8 cellular contexts compared by ENCODE assay signal in genomic region chr2:238169021-238169707, GRCh38. TPM values are rescaled to one million over a fixed set of nuclear protein-coding genes. Genes with fewer than 3 reads are reported as not detected.
A peak's percentile ranks its signal among the peaks of the same experiment; 100 is the strongest.
DNase-seq lines count a peak whose midpoint lies in the region; ATAC-seq and TF ChIP-seq lines count a peak whose summit lies in the region.

No MANE protein-coding gene starts in this region.

- no peak overlapping the region for H2BK12ac ChIP-seq in neuronal stem cell (ENCODE audit: low read length)

- no peak overlapping the region for H3K18ac ChIP-seq in neuronal stem cell (ENCODE audit: low read length)

- H3K79me1 ChIP-seq in neuronal stem cell (ENCODE audit: low read depth, low read length), result no peaks in the 10 kb centered on the region

- H3K27me3 Mint-ChIP-seq in Caco-2 (ENCODE audit: insufficient read depth, unreplicated experiment), result no peaks in the 10 kb centered on the region
- H3K27me3 Mint-ChIP-seq in activated CD4-positive, alpha-beta T cell treated with anti-CD3 and anti-CD28 coated beads for 36 hours, result peaks cover 10% of the 10 kb centered on the region

- H2BK15ac ChIP-seq in neuronal stem cell (ENCODE audit: low read length), result no peak overlapping the region

- H3K4me1 ChIP-seq in rectal smooth muscle tissue (ENCODE audit: control insufficient read depth, insufficient read depth, low read length), result peaks cover 16% of the 10 kb centered on the region
- H3K4me1 ChIP-seq in Caco-2, result no peaks in the 10 kb centered on the region
- no peaks in the 10 kb centered on the region for H3K4me1 ChIP-seq in neuronal stem cell (ENCODE audit: control insufficient read depth in 2 of 2, insufficient read depth in 1 of 2, low read depth in 1 of 2, low read length in 2 of 2)

- peak overlapping the region; percentile 11; the same call in 1 of the 2 replicates for H3K4me3 ChIP-seq in SK-N-MC
- peak overlapping the region; percentile 39 for H3K4me3 ChIP-seq in fibroblast of mammary gland (ENCODE audit: control insufficient read depth, low read depth, low read length)
- H3K4me3 ChIP-seq in rectal smooth muscle tissue (ENCODE audit: low read length), result no peak overlapping the region
- no peak overlapping the region for H3K4me3 ChIP-seq in Caco-2 (ENCODE audit: low read depth, low read length)
- no peak overlapping the region for H3K4me3 ChIP-seq in neuronal stem cell (ENCODE audit: low read length in 2 of 2)

- no TSS peak for BruUV-seq in Caco-2 (replicated peaks; lab: Mats Ljungman, UMichigan)

- H3K4me2 ChIP-seq in neuronal stem cell (ENCODE audit: insufficient read depth, low read length, poor library complexity, severe bottlenecking), result no peak overlapping the region

- POLR2A ChIA-PET in Caco-2 (lab: Charles Lee), result no interaction called here
- POLR2A ChIA-PET in activated CD4-positive, alpha-beta T cell treated with anti-CD3 and anti-CD28 coated beads for 36 hours (lab: Charles Lee), result no interaction called here

- peaks cover 2% of the 10 kb centered on the region for H3K27me3 ChIP-seq in rectal smooth muscle tissue (ENCODE audit: control insufficient read depth, insufficient read depth, low read length)
- no peaks in the 10 kb centered on the region for H3K27me3 ChIP-seq in Caco-2 (replicated peaks; ENCODE audit: control insufficient read depth, insufficient read depth, low read length)
- peaks cover 0 to 9% (median 2%) of the 10 kb centered on the region in 3 experiments for H3K27me3 ChIP-seq in neuronal stem cell (ENCODE audit: control insufficient read depth in 3 of 3, insufficient read depth in 3 of 3, low read depth in 1 of 3, low read length in 3 of 3)

- H3K4ac ChIP-seq in neuronal stem cell (ENCODE audit: low read length), result no peak overlapping the region

- CTCF ChIA-PET in Caco-2 (lab: Charles Lee), result no interaction called here
- CTCF ChIA-PET in activated CD4-positive, alpha-beta T cell treated with anti-CD3 and anti-CD28 coated beads for 36 hours (lab: Charles Lee), result no interaction called here

- H3K9me3 ChIP-seq in SK-N-MC (ENCODE audit: low read depth, low read length) (no peaks in the 10 kb centered on the region), Caco-2 (no peaks in the 10 kb centered on the region), neuronal stem cell (replicated peaks in 1 of 2; ENCODE audit: control insufficient read depth in 2 of 2, insufficient read depth in 1 of 2, low read depth in 1 of 2, low read length in 2 of 2) (no peaks in the 10 kb centered on the region)

- H3K27ac ChIP-seq in SK-N-MC, result peak overlapping the region; percentile 98
- H3K27ac ChIP-seq in rectal smooth muscle tissue (ENCODE audit: low read depth, low read length), result peak overlapping the region; percentile 60
- H3K27ac ChIP-seq in neuronal stem cell (replicated peaks; ENCODE audit: low read length), result no peak overlapping the region

- H3K36me3 ChIP-seq in SK-N-MC (ENCODE audit: insufficient read depth, low read length), result peaks cover 54% of the 10 kb centered on the region
- H3K36me3 ChIP-seq in rectal smooth muscle tissue (ENCODE audit: control insufficient read depth, insufficient read depth, low read length), result peaks cover 23% of the 10 kb centered on the region
- H3K36me3 ChIP-seq in Caco-2 (ENCODE audit: control insufficient read depth, insufficient read depth, low read length), result no peaks in the 10 kb centered on the region; the same call in 1 of the 2 replicates
- peaks cover 38 to 70% of the 10 kb centered on the region in 2 donors for H3K36me3 ChIP-seq in neuronal stem cell (replicated peaks in 1 of 2; ENCODE audit: control insufficient read depth in 2 of 2, insufficient read depth in 2 of 2, low read length in 2 of 2)

- H3K36me3 Mint-ChIP-seq in Caco-2 (ENCODE audit: insufficient read depth, unreplicated experiment), result peaks cover 24% of the 10 kb centered on the region
- peaks cover 38% of the 10 kb centered on the region for H3K36me3 Mint-ChIP-seq in activated CD4-positive, alpha-beta T cell treated with anti-CD3 and anti-CD28 coated beads for 36 hours (ENCODE audit: low read depth)

- no peak overlapping the region for H3K23ac ChIP-seq in neuronal stem cell (ENCODE audit: low read depth, low read length, poor library complexity)

- H3K4me3 Mint-ChIP-seq in Caco-2 (ENCODE audit: unreplicated experiment), result no peak overlapping the region
- no peak overlapping the region for H3K4me3 Mint-ChIP-seq in activated CD4-positive, alpha-beta T cell treated with anti-CD3 and anti-CD28 coated beads for 36 hours

- intact Hi-C loops in Caco-2 (cut with micrococcal nuclease; ENCODE audit: unreplicated experiment), result no loop called here
- intact Hi-C loops in activated CD4-positive, alpha-beta T cell treated with anti-CD3 and anti-CD28 coated beads for 36 hours (cut with DNase I, micrococcal nuclease), result loop anchor here in 1 of 2 experiments (10.0 kb wide), 1 partner anchor 96 kb away; no protein-coding TSS in a partner anchor

- H3K4me1 Mint-ChIP-seq in Caco-2 (ENCODE audit: low read depth, unreplicated experiment), result no peaks in the 10 kb centered on the region
- H3K4me1 Mint-ChIP-seq in activated CD4-positive, alpha-beta T cell treated with anti-CD3 and anti-CD28 coated beads for 36 hours, result peaks cover 5% of the 10 kb centered on the region

- no peak overlapping the region for H4K91ac ChIP-seq in neuronal stem cell (ENCODE audit: low read depth, low read length, poor library complexity)

- no peak overlapping the region for H2AFZ ChIP-seq in neuronal stem cell (ENCODE audit: low read length)

- H3K27ac Mint-ChIP-seq in Caco-2 (ENCODE audit: unreplicated experiment), result no peak overlapping the region
- H3K27ac Mint-ChIP-seq in activated CD4-positive, alpha-beta T cell treated with anti-CD3 and anti-CD28 coated beads for 36 hours, result no peak overlapping the region

- DNase-seq in ELR (ENCODE audit: low read depth) (peak; percentile 86), SK-N-MC (ENCODE audit: low read depth, low spot score) (peak; percentile 89), fibroblast of mammary gland (ENCODE audit: low read depth) (peak; percentile 97), Caco-2 (no peak), RPMI8226 (no peak), neuronal stem cell (ENCODE audit: low spot score) (no peak)
- DNase-seq in activated CD4-positive, alpha-beta T cell treated with anti-CD3 and anti-CD28 coated beads for 36 hours, result no peak

- no peak overlapping the region for H3K14ac ChIP-seq in neuronal stem cell (ENCODE audit: low read length)

- no peak overlapping the region for H2BK120ac ChIP-seq in neuronal stem cell (ENCODE audit: low read depth, low read length)

- H3K9me3 Mint-ChIP-seq in Caco-2 (ENCODE audit: unreplicated experiment), result no peaks in the 10 kb centered on the region
- H3K9me3 Mint-ChIP-seq in activated CD4-positive, alpha-beta T cell treated with anti-CD3 and anti-CD28 coated beads for 36 hours (ENCODE audit: low read depth), result no peaks in the 10 kb centered on the region

- no peak overlapping the region for H4K8ac ChIP-seq in neuronal stem cell (ENCODE audit: low read depth, low read length)

- ATAC-seq in activated CD4-positive, alpha-beta T cell treated with anti-CD3 and anti-CD28 coated beads for 36 hours, result no peak

- no peak overlapping the region for H2BK5ac ChIP-seq in neuronal stem cell (ENCODE audit: low read length)

- H3K9ac ChIP-seq in SK-N-MC (ENCODE audit: insufficient read length) (peak overlapping the region; percentile 68), rectal smooth muscle tissue (ENCODE audit: low read length) (no peak overlapping the region), neuronal stem cell (ENCODE audit: low read depth, low read length, poor library complexity) (no peak overlapping the region)

- H2AK5ac ChIP-seq in neuronal stem cell (ENCODE audit: low read depth, low read length), result no peak overlapping the region

- no CpG with 5 or more reads among the region's 6 CpGs for WGBS in neuronal stem cell (ENCODE audit: extremely low coverage in 2 of 2, insufficient read length in 2 of 2, insufficient replicate concordance in 1 of 2), 2 donors

- TF ChIP-seq CTCF in fibroblast of mammary gland (conservative IDR thresholded peaks at IDR 0.05; ENCODE audit: control insufficient read depth, insufficient read depth, low read depth, low read length), result no peak
- TF ChIP-seq CTCF in Caco-2 (IDR thresholded peaks at IDR 0.05; ENCODE audit: insufficient read depth in 1 of 2, low read depth in 1 of 2, low read length in 1 of 2, severe bottlenecking in 1 of 2, unreplicated experiment in 1 of 2), result no peak

RNA-seq across cellular contexts. Expression of gene ERFE, which starts 10.4 kb away (rescaled TPM):
- total RNA-seq in Caco-2 (2022), result 1.4 and 1.6 TPM in 2 replicates
- under 1 TPM; 0.07 to 0.39 TPM for total RNA-seq in activated CD4-positive, alpha-beta T cell treated with anti-CD3 and anti-CD28 coated beads for 36 hours
- 0.43 TPM for polyA plus RNA-seq in neuronal stem cell (2013, experiment 1 of 2)
- 0.37 TPM for polyA plus RNA-seq in neuronal stem cell (2013, experiment 2 of 2)

RNA-seq across cellular contexts. Expression of gene KLHL30, which starts 30.7 kb away (rescaled TPM):
- total RNA-seq in Caco-2 (2022), result 0.26 and 0.36 TPM in 2 replicates
- not detected for total RNA-seq in activated CD4-positive, alpha-beta T cell treated with anti-CD3 and anti-CD28 coated beads for 36 hours
- polyA plus RNA-seq in neuronal stem cell (2013, experiment 1 of 2), result 0.06 TPM
- polyA plus RNA-seq in neuronal stem cell (2013, experiment 2 of 2), result 0.07 TPM

RNA-seq across cellular contexts. Expression of gene ILKAP, which starts 34.3 kb away (rescaled TPM):
- 31.6 and 32.2 TPM in 2 replicates for total RNA-seq in Caco-2 (2022)
- 10 to 100 TPM; 39.2 to 44.3 TPM for total RNA-seq in activated CD4-positive, alpha-beta T cell treated with anti-CD3 and anti-CD28 coated beads for 36 hours
- 21.1 TPM for polyA plus RNA-seq in neuronal stem cell (2013, experiment 1 of 2)
- polyA plus RNA-seq in neuronal stem cell (2013, experiment 2 of 2), result 19.3 TPM

Comparison
In these comparisons a context has a peak if more than half of its experiments do, and no peak if none do; other contexts are left out.
1. DNase-seq: peak in ELR (single experiment), SK-N-MC (single experiment) and fibroblast of mammary gland (single experiment); none in Caco-2 (0 of 2), activated CD4-positive, alpha-beta T cell treated with anti-CD3 and anti-CD28 coated beads for 36 hours (single experiment), RPMI8226 (single experiment) and neuronal stem cell (single experiment).
2. H3K4me3 ChIP-seq: peak in SK-N-MC (single experiment) and fibroblast of mammary gland (single experiment); none in rectal smooth muscle tissue (single experiment), Caco-2 (single experiment) and neuronal stem cell (0 of 2).